14 cellular contexts compared by ENCODE assay signal in genomic region chr12:88558341-88558867, GRCh38. TPM values are rescaled to one million over a fixed set of nuclear protein-coding genes. Genes with fewer than 3 reads are reported as not detected.
"Had no signal": no experiment of that assay in that cellular context is flagged by ENCODE, and none has a peak within 500 bp of the region (broad histone marks: within the 10 kb centered on the region; RNA-seq: fewer than 3 reads in every experiment).

No MANE protein-coding gene starts in this region.

- DNase-seq: activated CD4-positive, alpha-beta T cell treated with anti-CD3 and anti-CD28 coated beads for 4 hours; activated naive CD4-positive, alpha-beta T cell; caudate nucleus; effector CD4-positive, alpha-beta T cell; immature natural killer cell; stimulated activated CD4-positive, alpha-beta T cell treated with anti-CD3 and anti-CD28 coated beads, Interleukin-2, amount 100 ng/mL, for 48 hours; stimulated activated naive CD4-positive, alpha-beta T cell treated with Interleukin-2 at 50 U/mL for 16 hours; T-cell; T1000 had no signal

- H3K9me3 ChIP-seq: ascending aorta, suprapubic skin had no signal

- ATAC-seq: T-cell had no signal

- H3K27me3 ChIP-seq: ascending aorta, suprapubic skin had no signal

- H3K4me3 ChIP-seq: ascending aorta, coronary artery, suprapubic skin had no signal

- H3K36me3 ChIP-seq: ascending aorta, suprapubic skin had no signal

- H3K27ac ChIP-seq: ascending aorta, coronary artery, suprapubic skin, VCaP had no signal

RNA-seq across cellular contexts. Expression of gene KITLG, which starts 21.9 kb away (rescaled TPM):
- total RNA-seq: activated T-helper 1 cell treated with anti-CD3 and anti-CD28 coated beads, Interleukin-12 subunit alpha, Interleukin-12 subunit beta, Interleukin-2, Interleukin-4 antibody, amounts not matched to agents 30 ng/mL and 10 ng/mL and 1 ng/mL, durations not matched to agents 14 hours and 24 hours and 36 hours had no signal
- polyA plus RNA-seq: immature natural killer cell had no signal
